Comparison of ENCODE assay signal across 27 cellular contexts in the genomic region with DNA sequence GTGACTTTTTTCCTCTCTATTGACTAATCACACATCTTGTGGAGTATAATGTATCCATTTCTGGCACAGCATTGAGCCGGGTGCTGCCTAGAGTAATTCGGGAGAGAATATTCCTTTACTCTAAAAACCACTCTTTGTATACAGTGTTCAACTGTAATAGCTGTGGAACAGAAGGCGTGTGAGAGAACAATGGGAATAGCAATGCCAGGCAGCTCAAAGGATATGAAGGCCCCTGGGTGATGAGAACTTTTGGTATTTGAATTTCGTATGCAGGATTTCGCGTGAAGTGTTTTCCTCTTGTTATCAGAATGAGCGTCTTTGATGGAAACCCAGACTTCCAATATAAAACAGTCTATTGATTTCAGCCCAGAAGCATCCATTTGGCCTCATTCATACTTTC.
"Had no signal": no experiment of that assay in that cellular context is flagged by ENCODE, and none has a peak within 500 bp of the region (broad histone marks: within the 10 kb centered on the region; RNA-seq: fewer than 3 reads in every experiment).

No MANE protein-coding gene starts in this region.

- DNase-seq: activated CD4-positive, alpha-beta T cell treated with anti-CD3 and anti-CD28 coated beads for 1 hour; activated CD4-positive, alpha-beta T cell treated with anti-CD3 and anti-CD28 coated beads, Interleukin-2, amount 10 ng/mL, durations not matched to agents 24 days and 14 days; activated CD4-positive, alpha-beta T cell treated with anti-CD3 and anti-CD28 coated beads, Interleukin-2, amount 50 U/mL, for 48 hours; activated CD8-positive, alpha-beta memory T cell treated with anti-CD3 and anti-CD28 coated beads for 24 hours; activated effector memory CD4-positive, alpha-beta T cell treated with anti-CD3 and anti-CD28 coated beads, Interleukin-2, amount 50 U/mL, for 16 hours; activated naive CD4-positive, alpha-beta T cell treated with Interleukin-2 at 50 U/mL for 16 hours; activated naive CD8-positive, alpha-beta T cell treated with anti-CD3 and anti-CD28 coated beads, Interleukin-2, amount 50 U/mL, for 24 hours; activated T-cell treated with anti-CD3 and anti-CD28 coated beads, Interleukin-2, amount 50 U/mL, for 4 hours; amniotic stem cell; body of pancreas; central memory CD4-positive, alpha-beta T cell; MG63; MV-4-11; NCI-H1092 treated with DMSO at 0.1 percent for 48 hours; NCI-H1417 treated with DMSO at 0.1 percent for 48 hours; NCI-H1694; NCI-H2029; NCI-H226; NCI-H526; Peyer's patch; Right ventricle myocardium superior; SJCRH30 had no signal

- ATAC-seq: activated naive CD4-positive, alpha-beta T cell treated with anti-CD3 and anti-CD28 coated beads, Interleukin-2, amount 50 U/mL, for 72 hours; activated naive CD8-positive, alpha-beta T cell treated with anti-CD3 and anti-CD28 coated beads, Interleukin-2, amount 50 U/mL, for 24 hours; activated T-cell treated with anti-CD3 and anti-CD28 coated beads, Interleukin-2, amount 50 U/mL, for 4 hours; body of pancreas; WTC11 had no signal

- H3K9me3 ChIP-seq: ascending aorta, body of pancreas, MG63, Peyer's patch, SJCRH30 had no signal

- H3K9me3 Mint-ChIP-seq: activated CD4-positive, alpha-beta T cell treated with anti-CD3 and anti-CD28 coated beads, Interleukin-2, amount 10 ng/mL, durations not matched to agents 24 days and 14 days; activated naive CD4-positive, alpha-beta T cell treated with anti-CD3 and anti-CD28 coated beads, Interleukin-2, amount 50 U/mL, for 72 hours; activated naive CD8-positive, alpha-beta T cell treated with anti-CD3 and anti-CD28 coated beads, Interleukin-2, amount 50 U/mL, for 24 hours; activated T-cell treated with anti-CD3 and anti-CD28 coated beads, Interleukin-2, amount 50 U/mL, for 4 hours; T-helper 1 cell treated with Interleukin-12 subunit alpha and Interleukin-12 subunit beta and Interleukin-4 antibody, amounts not matched to agents 30 μg/mL and 1 μg/mL, for 36 hours; WTC11 had no signal

- H3K4me3 ChIP-seq: ascending aorta, body of pancreas, MG63, Peyer's patch, SJCRH30 had no signal

- H3K4me3 Mint-ChIP-seq: activated CD4-positive, alpha-beta T cell treated with anti-CD3 and anti-CD28 coated beads, Interleukin-2, amount 10 ng/mL, durations not matched to agents 24 days and 14 days; activated naive CD8-positive, alpha-beta T cell treated with anti-CD3 and anti-CD28 coated beads, Interleukin-2, amount 50 U/mL, for 24 hours; activated T-cell treated with anti-CD3 and anti-CD28 coated beads, Interleukin-2, amount 50 U/mL, for 4 hours; T-helper 1 cell treated with Interleukin-12 subunit alpha and Interleukin-12 subunit beta and Interleukin-4 antibody, amounts not matched to agents 30 μg/mL and 1 μg/mL, for 36 hours; WTC11 had no signal

- H3K27ac Mint-ChIP-seq: activated CD4-positive, alpha-beta T cell treated with anti-CD3 and anti-CD28 coated beads, Interleukin-2, amount 10 ng/mL, durations not matched to agents 24 days and 14 days; activated naive CD4-positive, alpha-beta T cell treated with anti-CD3 and anti-CD28 coated beads, Interleukin-2, amount 50 U/mL, for 72 hours; activated naive CD8-positive, alpha-beta T cell treated with anti-CD3 and anti-CD28 coated beads, Interleukin-2, amount 50 U/mL, for 24 hours; T-helper 1 cell treated with Interleukin-12 subunit alpha and Interleukin-12 subunit beta and Interleukin-4 antibody, amounts not matched to agents 30 μg/mL and 1 μg/mL, for 36 hours; WTC11 had no signal

- H3K4me1 ChIP-seq: Peyer's patch had no signal

- H3K36me3 Mint-ChIP-seq: activated naive CD4-positive, alpha-beta T cell treated with anti-CD3 and anti-CD28 coated beads, Interleukin-2, amount 50 U/mL, for 72 hours; WTC11 had no signal

- H3K36me3 ChIP-seq: ascending aorta, MG63, Peyer's patch, SJCRH30 had no signal

- H3K27ac ChIP-seq: ascending aorta, body of pancreas, Peyer's patch, RWPE1, SJCRH30 had no signal

- H3K27me3 ChIP-seq: ascending aorta, body of pancreas, MG63, Peyer's patch, SJCRH30 had no signal

- H3K27me3 Mint-ChIP-seq: activated CD4-positive, alpha-beta T cell treated with anti-CD3 and anti-CD28 coated beads, Interleukin-2, amount 10 ng/mL, durations not matched to agents 24 days and 14 days; activated naive CD8-positive, alpha-beta T cell treated with anti-CD3 and anti-CD28 coated beads, Interleukin-2, amount 50 U/mL, for 24 hours had no signal
